15 cellular contexts compared by ENCODE assay signal in genomic region chr9:81585191-81585763, GRCh38.
"Had no signal": no experiment of that assay in that cellular context is flagged by ENCODE, and none has a peak within 500 bp of the region (broad histone marks: within the 10 kb centered on the region; RNA-seq: fewer than 3 reads in every experiment).

No MANE protein-coding gene starts in this region.

- H3K27me3 Mint-ChIP-seq: activated CD4-positive, alpha-beta memory T cell treated with anti-CD3 and anti-CD28 coated beads for 36 hours; naive B cell; stimulated activated naive B cell treated with anti-CD40 and anti-IgM and Interleukin-4, amounts not matched to agents 10 μg/mL and 1 μg/mL and 100 μg/mL, for 72 hours had no signal

- H3K9me3 ChIP-seq: breast epithelium, right atrium auricular region, transverse colon had no signal

- H3K4me2 ChIP-seq: smooth muscle cell had no signal

- H3K4me3 Mint-ChIP-seq: activated CD4-positive, alpha-beta memory T cell treated with anti-CD3 and anti-CD28 coated beads for 36 hours; activated naive CD8-positive, alpha-beta T cell; activated T-cell treated with anti-CD3 and anti-CD28 coated beads, Interleukin-2, amount 50 U/mL, for 4 hours; stimulated activated naive B cell treated with anti-CD40 and anti-IgM and Interleukin-4, amounts not matched to agents 10 μg/mL and 1 μg/mL and 100 μg/mL, for 72 hours had no signal

- H3K4me1 ChIP-seq: breast epithelium, right atrium auricular region had no signal

- ATAC-seq: activated T-cell treated with anti-CD3 and anti-CD28 coated beads, Interleukin-2, amount 50 U/mL, for 4 hours; stimulated activated naive B cell treated with anti-CD40 and anti-IgM and Interleukin-4, amounts not matched to agents 10 μg/mL and 1 μg/mL and 100 μg/mL, for 72 hours had no signal

- H3K9me3 Mint-ChIP-seq: activated CD4-positive, alpha-beta memory T cell treated with anti-CD3 and anti-CD28 coated beads for 36 hours; naive B cell; stimulated activated naive B cell treated with anti-CD40 and anti-IgM and Interleukin-4, amounts not matched to agents 10 μg/mL and 1 μg/mL and 100 μg/mL, for 72 hours had no signal

- H3K27me3 ChIP-seq: breast epithelium, right atrium auricular region, transverse colon had no signal

- H3K27ac ChIP-seq: epithelial cell of prostate, right atrium auricular region, transverse colon had no signal

- H3K36me3 Mint-ChIP-seq: activated CD4-positive, alpha-beta memory T cell treated with anti-CD3 and anti-CD28 coated beads for 36 hours; activated naive CD8-positive, alpha-beta T cell had no signal

- H3K4me3 ChIP-seq: breast epithelium, right atrium auricular region, smooth muscle cell, transverse colon had no signal

- DNase-seq: activated CD4-positive, alpha-beta memory T cell treated with anti-CD3 and anti-CD28 coated beads for 36 hours; activated CD4-positive, alpha-beta T cell treated with anti-CD3 and anti-CD28 coated beads for 1 hour; activated effector memory CD4-positive, alpha-beta T cell treated with anti-CD3 and anti-CD28 coated beads, Interleukin-2, amount 50 U/mL, for 16 hours; activated T-cell treated with anti-CD3 and anti-CD28 coated beads, Interleukin-2, amount 50 U/mL, for 4 hours; effector CD4-positive, alpha-beta T cell; naive B cell; stimulated activated CD4-positive, alpha-beta T cell treated with anti-CD3 and anti-CD28 coated beads, Interleukin-1b, Interleukin-23, amount 100 ng/mL, for 48 hours; stimulated activated naive B cell treated with anti-CD40 and anti-IgM and Interleukin-4, amounts not matched to agents 10 μg/mL and 1 μg/mL and 100 μg/mL, for 72 hours; T-helper 9 cell; transverse colon had no signal

- H3K27ac Mint-ChIP-seq: activated CD4-positive, alpha-beta memory T cell treated with anti-CD3 and anti-CD28 coated beads for 36 hours; activated naive CD8-positive, alpha-beta T cell; stimulated activated naive B cell treated with anti-CD40 and anti-IgM and Interleukin-4, amounts not matched to agents 10 μg/mL and 1 μg/mL and 100 μg/mL, for 72 hours had no signal
